16 cellular contexts compared by ENCODE assay signal in the genomic region with DNA sequence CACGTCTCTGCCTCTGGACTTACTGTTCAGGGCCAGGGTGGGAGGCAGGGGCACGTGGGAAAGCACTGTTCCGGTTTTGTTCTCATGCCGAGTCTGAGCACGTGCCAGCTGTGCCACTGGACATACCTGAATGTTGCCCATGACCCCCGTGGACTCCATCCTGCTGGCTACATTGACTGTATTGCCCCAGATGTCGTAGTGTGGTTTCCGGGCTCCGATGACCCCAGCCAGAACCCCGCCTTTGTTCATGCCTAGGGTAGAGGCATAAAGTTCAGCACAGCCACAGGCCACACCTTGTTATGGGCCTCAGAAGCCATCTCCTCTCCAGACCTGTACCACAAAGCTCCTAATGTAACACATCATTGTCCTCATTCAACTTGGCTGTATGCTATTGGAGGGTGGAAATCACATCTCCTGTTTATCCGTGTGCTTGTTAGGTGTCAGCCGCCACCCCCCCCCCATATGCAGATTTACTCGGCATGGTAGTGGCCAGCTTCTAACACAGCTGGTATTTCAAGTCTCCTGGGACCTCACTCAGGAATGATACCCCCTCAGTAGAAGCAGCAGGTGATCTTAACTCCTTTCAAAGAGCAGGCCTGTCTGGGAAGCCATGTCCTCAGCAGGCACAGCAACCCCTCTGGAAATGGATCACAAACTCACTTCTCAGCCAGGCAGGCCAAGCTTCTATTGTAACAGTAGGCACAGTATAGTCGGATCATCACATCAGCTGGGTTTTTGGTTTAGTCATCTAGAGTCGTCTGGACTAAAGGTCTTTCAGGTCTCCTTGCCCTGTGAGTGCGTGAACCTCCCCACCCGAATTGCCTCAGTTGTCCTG. TPM values are rescaled to one million over a fixed set of nuclear protein-coding genes. Genes with fewer than 3 reads are reported as not detected.
DNase-seq lines count a peak whose midpoint lies in the region; FAIRE-seq and TF ChIP-seq lines count a peak whose summit lies in the region.
"Had no signal": no experiment of that assay in that cellular context is flagged by ENCODE, and none has a peak within 500 bp of the region (broad histone marks: within the 10 kb centered on the region; RNA-seq: fewer than 3 reads in every experiment).

No MANE protein-coding gene starts in this region.

- no peak overlapping the region for H2BK15ac ChIP-seq in neuronal stem cell (ENCODE audit: low read length)

- H2BK120ac ChIP-seq in neuronal stem cell (ENCODE audit: low read depth, low read length) = no peak overlapping the region

- no peak overlapping the region for H3K4me3 Mint-ChIP-seq in HFFc6
- H3K4me3 Mint-ChIP-seq: effector memory CD8-positive, alpha-beta T cell; nephron had no signal

- H3K36me3 ChIP-seq in neuronal stem cell (replicated peaks in 1 of 2; ENCODE audit: control insufficient read depth in 2 of 2, insufficient read depth in 2 of 2, low read length in 2 of 2) = peaks cover 41 to 97% of the 10 kb centered on the region in 2 donors
- H3K36me3 ChIP-seq in kidney (ENCODE audit: control insufficient read depth in 1 of 2, insufficient read depth in 2 of 2, low read length in 2 of 2) = peaks cover 3 to 21% of the 10 kb centered on the region in 2 donors

- peaks cover 14 to 19% of the 10 kb centered on the region in 2 donors for H3K4me1 ChIP-seq in neuronal stem cell (ENCODE audit: control insufficient read depth in 2 of 2, insufficient read depth in 1 of 2, low read depth in 1 of 2, low read length in 2 of 2)
- no peaks in the 10 kb centered on the region for H3K4me1 ChIP-seq in kidney (ENCODE audit: control insufficient read depth in 1 of 2, insufficient read depth in 1 of 2, low read depth in 1 of 2, low read length in 2 of 2)
- H3K4me1 ChIP-seq: gastroesophageal sphincter had no signal

- no peak overlapping the region for H3K9ac ChIP-seq in neuronal stem cell (ENCODE audit: low read depth, low read length, poor library complexity)
- H3K9ac ChIP-seq in kidney (ENCODE audit: low read length in 2 of 2) = no peak overlapping the region

- peak overlapping the region; percentile 57 for H3K23ac ChIP-seq in neuronal stem cell (ENCODE audit: low read depth, low read length, poor library complexity)

- no peak overlapping the region for H2BK5ac ChIP-seq in neuronal stem cell (ENCODE audit: low read length)

- no CpG with 5 or more reads among the region's 17 CpGs for WGBS in neuronal stem cell (ENCODE audit: extremely low coverage in 2 of 2, insufficient read length in 2 of 2, insufficient replicate concordance in 1 of 2), 2 donors

- no peak overlapping the region for H4K91ac ChIP-seq in neuronal stem cell (ENCODE audit: low read depth, low read length, poor library complexity)

- H3K4me3 ChIP-seq in choroid plexus epithelial cell (ENCODE audit: low read depth, low read length) (no peak overlapping the region), neuronal stem cell (ENCODE audit: low read length in 2 of 2) (no peak overlapping the region), kidney (ENCODE audit: low read length in 2 of 2) (no peak overlapping the region)
- H3K4me3 ChIP-seq: gastroesophageal sphincter, PC-9 had no signal

- H3K14ac ChIP-seq in neuronal stem cell (ENCODE audit: low read length) = no peak overlapping the region

- H3K36me3 Mint-ChIP-seq in HFFc6 (ENCODE audit: low read depth) = peaks cover 28% of the 10 kb centered on the region

- no peak for TF ChIP-seq CTCF in D721Med (IDR thresholded peaks at IDR 0.05; ENCODE audit: insufficient read depth, missing control alignments)
- no peak for TF ChIP-seq CTCF in HFFc6 (IDR thresholded peaks at IDR 0.05)
- TF ChIP-seq CTCF in choroid plexus epithelial cell (conservative IDR thresholded peaks at IDR 0.05; ENCODE audit: low read depth, low read length) = no peak
- no peak for TF ChIP-seq CTCF in kidney (IDR thresholded peaks at IDR 0.05; ENCODE audit: borderline replicate concordance, extremely low read depth, insufficient read depth)

- H3K79me1 ChIP-seq in neuronal stem cell (ENCODE audit: low read depth, low read length) = peaks cover 9% of the 10 kb centered on the region

- H3K4me1 Mint-ChIP-seq in HFFc6 (ENCODE audit: low read depth) = peaks cover 38% of the 10 kb centered on the region

- no peaks in the 10 kb centered on the region for H3K9me3 Mint-ChIP-seq in HFFc6
- H3K9me3 Mint-ChIP-seq: effector memory CD8-positive, alpha-beta T cell; nephron had no signal

- H3K18ac ChIP-seq in neuronal stem cell (ENCODE audit: low read length) = peak overlapping the region; percentile 88

- peak overlapping the region; percentile 59 for H2BK12ac ChIP-seq in neuronal stem cell (ENCODE audit: low read length)

- DNase-seq in D721Med (ENCODE audit: insufficient read length, low spot score) (peak; percentile 12), HFFc6 (no peak), choroid plexus epithelial cell (ENCODE audit: low read depth) (peak; percentile 37), neuronal stem cell (ENCODE audit: low spot score) (no peak), NK-92 (lab: John Stamatoyannopoulos, UW; ENCODE audit: unreplicated experiment) (no peak), anterior cingulate cortex (lab: John Stamatoyannopoulos, UW) (no peak), kidney (no peak)
- no peak for DNase-seq in effector CD8-positive, alpha-beta T cell (lab: John Stamatoyannopoulos, UW)
- DNase-seq: activated CD4-positive, alpha-beta T cell treated with anti-CD3 and anti-CD28 coated beads for 1 hour; activated effector memory CD4-positive, alpha-beta T cell treated with Interleukin-2 at 50 U/mL for 16 hours; effector memory CD8-positive, alpha-beta T cell; HCEC 1CT; MV-4-11; PC-9 had no signal

- H3K27ac ChIP-seq in neuronal stem cell (replicated peaks; ENCODE audit: low read length) = no peak overlapping the region
- H3K27ac ChIP-seq in kidney (ENCODE audit: low read depth in 2 of 2, low read length in 2 of 2) = no peak overlapping the region
- H3K27ac ChIP-seq: gastroesophageal sphincter, PC-9 had no signal

- peak overlapping the region; percentile 53 for H4K8ac ChIP-seq in neuronal stem cell (ENCODE audit: low read depth, low read length)

- no peak overlapping the region for H3K4me2 ChIP-seq in neuronal stem cell (ENCODE audit: insufficient read depth, low read length, poor library complexity, severe bottlenecking)
- H3K4me2 ChIP-seq: PC-9 had no signal

- intact Hi-C loops in kidney (cut with DNase I) = no loop called here

- H2AFZ ChIP-seq in neuronal stem cell (ENCODE audit: low read length) = no peak overlapping the region
- H2AFZ ChIP-seq: PC-9 had no signal

- H3K27me3 ChIP-seq in neuronal stem cell (ENCODE audit: control insufficient read depth in 3 of 3, insufficient read depth in 3 of 3, low read depth in 1 of 3, low read length in 3 of 3) = no peaks in the 10 kb centered on the region
- H3K27me3 ChIP-seq: gastroesophageal sphincter had no signal

- peak overlapping the region; percentile 30 for H3K4ac ChIP-seq in neuronal stem cell (ENCODE audit: low read length)

- H3K9me3 ChIP-seq in neuronal stem cell (replicated peaks in 1 of 2; ENCODE audit: control insufficient read depth in 2 of 2, insufficient read depth in 1 of 2, low read depth in 1 of 2, low read length in 2 of 2) = peaks cover 2 to 3% of the 10 kb centered on the region in 2 donors
- no peaks in the 10 kb centered on the region for H3K9me3 ChIP-seq in kidney (ENCODE audit: control insufficient read depth in 1 of 2, low read length in 2 of 2)
- H3K9me3 ChIP-seq: gastroesophageal sphincter had no signal

- FAIRE-seq in D721Med (lab: Jason Lieb, UNC) = no peak
- FAIRE-seq in kidney (lab: Jason Lieb, UNC) = no peak

- H3K27ac Mint-ChIP-seq in HFFc6 = peak overlapping the region; percentile 42; the same call in 1 of the 2 replicates
- H3K27ac Mint-ChIP-seq: nephron had no signal

- peaks cover 3% of the 10 kb centered on the region for H3K27me3 Mint-ChIP-seq in HFFc6 (ENCODE audit: insufficient read depth)
- H3K27me3 Mint-ChIP-seq: effector memory CD8-positive, alpha-beta T cell had no signal

- peak overlapping the region; percentile 70 for H2AK5ac ChIP-seq in neuronal stem cell (ENCODE audit: low read depth, low read length)

RNA-seq across cellular contexts. Expression of a gene that starts 27.6 kb away (rescaled TPM):
- 10 to 100 TPM; 19.1 to 28.7 (median 24.7) TPM for total RNA-seq in HFFc6 (2021; fragmentation: NEBNext Ultra II Directional; extraction: Animal tissue kit (Norgen Biotek cat#: 25700))
- 28.0 TPM for polyA plus RNA-seq in neuronal stem cell (2013, experiment 1 of 2)
- polyA plus RNA-seq in neuronal stem cell (2013, experiment 2 of 2) = 29.6 TPM
- 5.7 TPM for total RNA-seq in kidney
- polyA plus RNA-seq in kidney (ENCODE audit: insufficient read depth, low read depth, low replicate concordance) = 1.5 TPM

RNA-seq across cellular contexts. Expression of a gene that starts 27.6 kb away (rescaled TPM):
- 10 to 100 TPM; 29.4 to 44.4 (median 35.0) TPM for total RNA-seq in HFFc6 (2021; fragmentation: NEBNext Ultra II Directional; extraction: Animal tissue kit (Norgen Biotek cat#: 25700))
- polyA plus RNA-seq in neuronal stem cell (2013, experiment 1 of 2) = 95.1 TPM
- polyA plus RNA-seq in neuronal stem cell (2013, experiment 2 of 2) = 94.6 TPM
- total RNA-seq in kidney = 21.7 TPM
- polyA plus RNA-seq in kidney (ENCODE audit: insufficient read depth, low read depth, low replicate concordance) = 56.4 TPM

Comparison
In these comparisons a context has a peak if more than half of its experiments do, and no peak if none do; other contexts are left out.
1. DNase-seq: peak in D721Med (single experiment) and choroid plexus epithelial cell (single experiment); none in HFFc6 (single experiment), neuronal stem cell (single experiment), NK-92 (single experiment), effector CD8-positive, alpha-beta T cell (single experiment), anterior cingulate cortex (0 of 58) and kidney (single experiment).